In genomic region chr2:73414651-73415050, GRCh38 we compare ENCODE assay signal across 2 cellular contexts.
A peak's percentile ranks its signal among the peaks of the same experiment; 100 is the strongest.
TF ChIP-seq lines count a peak whose summit lies in the region.

No MANE protein-coding gene starts in this region.

TF ChIP-seq in SK-N-SH, 30 proteins besides CTCF, POLR2A, EP300 and RAD21 (continued from another document and continues in another):
- TF ChIP-seq NFIC (IDR thresholded peaks at IDR 0.05; ENCODE audit: borderline replicate concordance) (no peak), TAF1 (IDR thresholded peaks at IDR 0.05; ENCODE audit: borderline replicate concordance, low read depth, low read length) (no peak), SIN3A (IDR thresholded peaks at IDR 0.05; ENCODE audit: borderline replicate concordance, low read depth, low read length) (no peak), FOXM1 (IDR thresholded peaks at IDR 0.05; ENCODE audit: low read depth) (no peak), RCOR1 (IDR thresholded peaks at IDR 0.05; ENCODE audit: low read length) (no peak), FOSL2 (IDR thresholded peaks at IDR 0.05; ENCODE audit: borderline replicate concordance, low read depth) (0 out of 2 replicates have a peak, but pooled peaks have one; percentile 10), TEAD4 (IDR thresholded peaks at IDR 0.05; ENCODE audit: borderline replicate concordance, insufficient read depth) (no peak), PBX3 (IDR thresholded peaks at IDR 0.05) (0 out of 2 replicates have a peak, but pooled peaks have one; percentile 7), GATA2 (CRISPR knock-in tag; IDR thresholded peaks at IDR 0.05) (no peak), ELF1 (IDR thresholded peaks at IDR 0.05) (no peak), NRF1 (IDR thresholded peaks at IDR 0.05; ENCODE audit: low read depth, low read length) (no peak), GABPA (IDR thresholded peaks at IDR 0.05; ENCODE audit: low read depth) (no peak), USF1 (IDR thresholded peaks at IDR 0.05; ENCODE audit: borderline replicate concordance, low read depth) (no peak), JUND (IDR thresholded peaks at IDR 0.05) (0 out of 2 replicates have a peak, but pooled peaks have one; percentile 3), RFX5 (IDR thresholded peaks at IDR 0.05; ENCODE audit: low read length) (no peak), MEF2A (IDR thresholded peaks at IDR 0.05; ENCODE audit: borderline replicate concordance, low read depth) (no peak), YY1 (IDR thresholded peaks at IDR 0.05; ENCODE audit: low read depth) (no peak), CHD2 (IDR thresholded peaks at IDR 0.05; ENCODE audit: low read length, partially characterized antibody) (no peak), MAX (IDR thresholded peaks at IDR 0.05; ENCODE audit: low read depth) (no peak), FOXJ3 (CRISPR knock-in tag; IDR thresholded peaks at IDR 0.05) (no peak), TCF12 (IDR thresholded peaks at IDR 0.05) (peak; percentile 40; the same call in 1 of the 2 replicates), IRF3 (IDR thresholded peaks at IDR 0.05; ENCODE audit: low read depth, low read length) (no peak), ZBTB33 (IDR thresholded peaks at IDR 0.05; ENCODE audit: borderline replicate concordance, low read depth) (no peak), MXI1 (IDR thresholded peaks at IDR 0.05; ENCODE audit: low read depth, low read length) (no peak), EZH2phosphoT487 (IDR thresholded peaks at IDR 0.05; ENCODE audit: borderline replicate concordance, low read depth) (no peak)

TF ChIP-seq in SK-N-SH treated with all-trans-retinoic acid at 6 μM for 48 hours, 23 proteins besides CTCF, POLR2A, EP300 and RAD21 (continued from another document):
- TF ChIP-seq POU6F1 (CRISPR knock-in tag; IDR thresholded peaks at IDR 0.05; ENCODE audit: borderline replicate concordance, low read depth) (no peak), BACH2 (CRISPR knock-in tag; IDR thresholded peaks at IDR 0.05; ENCODE audit: borderline replicate concordance) (no peak), ZFP3 (CRISPR knock-in tag; IDR thresholded peaks at IDR 0.05) (no peak), TSHZ2 (CRISPR knock-in tag; IDR thresholded peaks at IDR 0.05) (no peak), ZFP30 (CRISPR knock-in tag; IDR thresholded peaks at IDR 0.05) (no peak), ARNTL (CRISPR knock-in tag; IDR thresholded peaks at IDR 0.05; ENCODE audit: borderline replicate concordance, low read depth) (no peak), ESRRG (CRISPR knock-in tag; IDR thresholded peaks at IDR 0.05) (no peak), ZNF8 (CRISPR knock-in tag; IDR thresholded peaks at IDR 0.05) (no peak), OSR1 (CRISPR knock-in tag; IDR thresholded peaks at IDR 0.05) (no peak), SNAI2 (CRISPR knock-in tag; IDR thresholded peaks at IDR 0.05) (no peak), ISL1 (CRISPR knock-in tag; IDR thresholded peaks at IDR 0.05) (no peak), ZC3H10 (CRISPR knock-in tag; IDR thresholded peaks at IDR 0.05) (no peak), PPARA (CRISPR knock-in tag; IDR thresholded peaks at IDR 0.05; ENCODE audit: borderline replicate concordance) (no peak), TCF4 (CRISPR knock-in tag; IDR thresholded peaks at IDR 0.05; ENCODE audit: borderline replicate concordance) (no peak), CREB5 (CRISPR knock-in tag; IDR thresholded peaks at IDR 0.05; ENCODE audit: low read depth) (no peak)
